Comparison of ENCODE assay signal across 17 cellular contexts in genomic region chr19:42343344-42344110, GRCh38. TPM values are rescaled to one million over a fixed set of nuclear protein-coding genes. Genes with fewer than 3 reads are reported as not detected.
DNase-seq lines count a peak whose midpoint lies in the region; ATAC-seq and TF ChIP-seq lines count a peak whose summit lies in the region.
"Had no signal": no experiment of that assay in that cellular context is flagged by ENCODE, and none has a peak within 500 bp of the region (broad histone marks: within the 10 kb centered on the region; RNA-seq: fewer than 3 reads in every experiment).

No MANE protein-coding gene starts in this region.

- TF ChIP-seq CTCF in SU-DHL-6 (IDR thresholded peaks at IDR 0.05; ENCODE audit: insufficient read depth, low read length, poor library complexity, severe bottlenecking): peak; percentile 18
- TF ChIP-seq CTCF in glutamatergic neuron (IDR thresholded peaks at IDR 0.05; ENCODE audit: partially characterized antibody, unreplicated experiment): peak; percentile 39

- no peaks in the 10 kb centered on the region for H3K9me2 ChIP-seq in SU-DHL-6 (replicated peaks; ENCODE audit: insufficient read depth, low read length)

- no peak overlapping the region for H3K4me2 ChIP-seq in SU-DHL-6 (ENCODE audit: low read depth, low read length, poor library complexity, severe bottlenecking)

- no peaks in the 10 kb centered on the region for H3K79me2 ChIP-seq in SU-DHL-6 (ENCODE audit: insufficient read depth, low read length)

- H4K20me1 ChIP-seq in SU-DHL-6 (ENCODE audit: low read depth, low read length): no peaks in the 10 kb centered on the region

- H3K36me3 ChIP-seq in SU-DHL-6 (ENCODE audit: low read length): no peaks in the 10 kb centered on the region
- H3K36me3 ChIP-seq: ovary had no signal

- no peaks in the 10 kb centered on the region for H3F3A ChIP-seq in SU-DHL-6 (ENCODE audit: insufficient read depth)

- H3K27ac ChIP-seq in SU-DHL-6 (ENCODE audit: low read depth, low read length): no peak overlapping the region
- H3K27ac ChIP-seq: coronary artery, ovary, thoracic aorta had no signal

- H3K4me1 Mint-ChIP-seq in activated CD4-positive, alpha-beta T cell treated with anti-CD3 and anti-CD28 coated beads, Interleukin-2, amount 10 ng/mL, durations not matched to agents 7 days and 5 days: no peaks in the 10 kb centered on the region
- peaks cover 1% of the 10 kb centered on the region for H3K4me1 Mint-ChIP-seq in glutamatergic neuron (ENCODE audit: low read depth, unreplicated experiment)
- H3K4me1 Mint-ChIP-seq: immature natural killer cell had no signal

- no peak for TF ChIP-seq POLR2A in GM18505 (IDR thresholded peaks at IDR 0.05; ENCODE audit: borderline replicate concordance, extremely low read depth, insufficient read depth, insufficient read length)

- H3K4me3 ChIP-seq in SU-DHL-6 (ENCODE audit: insufficient read depth, low read length, poor library complexity, severe bottlenecking): no peak overlapping the region
- H3K4me3 ChIP-seq: coronary artery, ovary, thoracic aorta had no signal

- peak overlapping the region; percentile 48 for H3K27ac Mint-ChIP-seq in activated CD4-positive, alpha-beta T cell treated with anti-CD3 and anti-CD28 coated beads, Interleukin-2, amount 10 ng/mL, durations not matched to agents 7 days and 5 days
- H3K27ac Mint-ChIP-seq in glutamatergic neuron (ENCODE audit: unreplicated experiment): no peak overlapping the region

- CTCF ChIA-PET in activated CD4-positive, alpha-beta T cell treated with anti-CD3 and anti-CD28 coated beads, Interleukin-2, amount 10 ng/mL, durations not matched to agents 7 days and 5 days (lab: Charles Lee): interaction anchor here (0.6 to 1.1 kb wide), 2 partner anchors 11 to 17 kb away, joined by 3 read pairs; no protein-coding TSS in a partner anchor

- no peak for DNase-seq in activated CD4-positive, alpha-beta T cell treated with anti-CD3 and anti-CD28 coated beads, Interleukin-2, amount 10 ng/mL, durations not matched to agents 7 days and 5 days
- DNase-seq in activated CD4-positive, alpha-beta T cell treated with anti-CD3 and anti-CD28 coated beads for 1 hour: no peak
- no peak for DNase-seq in glutamatergic neuron
- DNase-seq in NCI-H2107 treated with DMSO at 0.1 percent for 48 hours (lab: John Stamatoyannopoulos, UW; ENCODE audit: unreplicated experiment): no peak
- DNase-seq in COLO829 (ENCODE audit: low spot score): no peak
- DNase-seq: ACHN; activated CD4-positive, CD25-positive, alpha-beta regulatory T cell treated with anti-CD3 and anti-CD28 coated beads, Interleukin-2, amount 50 U/mL, for 72 hours; immature natural killer cell; NCI-H2107; ovary; stimulated activated CD4-positive, alpha-beta T cell treated with anti-CD3 and anti-CD28 coated beads, Interleukin-12 subunit alpha, Interleukin-12 subunit beta, amount 100 ng/mL, for 4 hours had no signal

- no peak overlapping the region for H3K9ac ChIP-seq in SU-DHL-6 (ENCODE audit: low read length)

- no peak overlapping the region for H3K4me3 Mint-ChIP-seq in activated CD4-positive, alpha-beta T cell treated with anti-CD3 and anti-CD28 coated beads, Interleukin-2, amount 10 ng/mL, durations not matched to agents 7 days and 5 days
- H3K4me3 Mint-ChIP-seq in glutamatergic neuron (ENCODE audit: unreplicated experiment): no peak overlapping the region
- H3K4me3 Mint-ChIP-seq: immature natural killer cell had no signal

- H2AFZ ChIP-seq in SU-DHL-6 (ENCODE audit: low read depth, low read length, severe bottlenecking): no peak overlapping the region

- H3K36me3 Mint-ChIP-seq in activated CD4-positive, alpha-beta T cell treated with anti-CD3 and anti-CD28 coated beads, Interleukin-2, amount 10 ng/mL, durations not matched to agents 7 days and 5 days (ENCODE audit: low read depth): no peaks in the 10 kb centered on the region
- H3K36me3 Mint-ChIP-seq in glutamatergic neuron (ENCODE audit: unreplicated experiment): peaks cover 4% of the 10 kb centered on the region

- no peaks in the 10 kb centered on the region for H3K27me3 ChIP-seq in SU-DHL-6 (ENCODE audit: low read length)
- H3K27me3 ChIP-seq: ovary had no signal

- ATAC-seq in HG02973 (IDR thresholded peaks at IDR 0.05; ENCODE audit: unreplicated experiment) (no peak), GM18505 (IDR thresholded peaks at IDR 0.05; ENCODE audit: unreplicated experiment) (no peak)

- POLR2A ChIA-PET in activated CD4-positive, alpha-beta T cell treated with anti-CD3 and anti-CD28 coated beads, Interleukin-2, amount 10 ng/mL, durations not matched to agents 7 days and 5 days (lab: Charles Lee): no interaction called here

- H3K27me3 Mint-ChIP-seq in activated CD4-positive, alpha-beta T cell treated with anti-CD3 and anti-CD28 coated beads, Interleukin-2, amount 10 ng/mL, durations not matched to agents 7 days and 5 days: no peaks in the 10 kb centered on the region
- H3K27me3 Mint-ChIP-seq in glutamatergic neuron (ENCODE audit: unreplicated experiment): peaks cover 3% of the 10 kb centered on the region

- H3K9me3 ChIP-seq in SU-DHL-6 (ENCODE audit: insufficient read depth, low read length): no peaks in the 10 kb centered on the region
- H3K9me3 ChIP-seq: ovary, thoracic aorta had no signal

- H3K9me3 Mint-ChIP-seq in activated CD4-positive, alpha-beta T cell treated with anti-CD3 and anti-CD28 coated beads, Interleukin-2, amount 10 ng/mL, durations not matched to agents 7 days and 5 days: no peaks in the 10 kb centered on the region
- H3K9me3 Mint-ChIP-seq in glutamatergic neuron (ENCODE audit: unreplicated experiment): peaks cover under 1% of the 10 kb centered on the region
- H3K9me3 Mint-ChIP-seq: immature natural killer cell had no signal

RNA-seq across cellular contexts. Expression of gene MEGF8, which starts 18.1 kb away (rescaled TPM):
- 1 to 10 TPM; 3.3 to 3.7 TPM for total RNA-seq in activated CD4-positive, alpha-beta T cell treated with anti-CD3 and anti-CD28 coated beads, Interleukin-2, amount 10 ng/mL, durations not matched to agents 7 days and 5 days
- total RNA-seq in glutamatergic neuron (ENCODE audit: unreplicated experiment): 72.8 TPM

RNA-seq across cellular contexts. Expression of gene TMEM145, which starts 30.4 kb away (rescaled TPM):
- not detected for total RNA-seq in activated CD4-positive, alpha-beta T cell treated with anti-CD3 and anti-CD28 coated beads, Interleukin-2, amount 10 ng/mL, durations not matched to agents 7 days and 5 days
- total RNA-seq in glutamatergic neuron (ENCODE audit: unreplicated experiment): 24.7 TPM
- total RNA-seq: MCF 10A, thoracic aorta had no signal

RNA-seq across cellular contexts. Expression of gene PAFAH1B3, which starts 41.1 kb away (rescaled TPM):
- total RNA-seq in activated CD4-positive, alpha-beta T cell treated with anti-CD3 and anti-CD28 coated beads, Interleukin-2, amount 10 ng/mL, durations not matched to agents 7 days and 5 days: 10 to 100 TPM; 43.5 to 46.6 TPM
- 199 TPM for total RNA-seq in glutamatergic neuron (ENCODE audit: unreplicated experiment)

RNA-seq across cellular contexts. Expression of gene PRR19, which starts 41.6 kb away (rescaled TPM):
- under 1 TPM; 0.54 to 0.62 TPM for total RNA-seq in activated CD4-positive, alpha-beta T cell treated with anti-CD3 and anti-CD28 coated beads, Interleukin-2, amount 10 ng/mL, durations not matched to agents 7 days and 5 days
- 1.6 TPM for total RNA-seq in glutamatergic neuron (ENCODE audit: unreplicated experiment)
- total RNA-seq: thoracic aorta had no signal

RNA-seq across cellular contexts. Expression of gene CNFN, which starts 46.6 kb away (rescaled TPM):
- not detected for total RNA-seq in activated CD4-positive, alpha-beta T cell treated with anti-CD3 and anti-CD28 coated beads, Interleukin-2, amount 10 ng/mL, durations not matched to agents 7 days and 5 days
- total RNA-seq in glutamatergic neuron (ENCODE audit: unreplicated experiment): 2.8 TPM
- total RNA-seq: ovary, thoracic aorta had no signal

Comparison
In these comparisons a context has a peak if more than half of its experiments do, and no peak if none do; other contexts are left out.
1. RNA of gene MEGF8, which starts 18.1 kb away (total RNA-seq): 72.8 TPM in glutamatergic neuron (single experiment); 3.3 to 3.7 TPM in activated CD4-positive, alpha-beta T cell treated with anti-CD3 and anti-CD28 coated beads, Interleukin-2, amount 10 ng/mL, durations not matched to agents 7 days and 5 days; every median in the first group is over 10 times any median in the second.
2. RNA of gene TMEM145, which starts 30.4 kb away (total RNA-seq): 24.7 TPM in glutamatergic neuron (single experiment); not detected in activated CD4-positive, alpha-beta T cell treated with anti-CD3 and anti-CD28 coated beads, Interleukin-2, amount 10 ng/mL, durations not matched to agents 7 days and 5 days; every median in the first group is over 10 times any median in the second.